ENCODE assay signal across 1 cellular context in genomic region chr5:121757753-121758152, GRCh38.
A peak's percentile ranks its signal among the peaks of the same experiment; 100 is the strongest.
TF ChIP-seq lines count a peak whose summit lies in the region.

No MANE protein-coding gene starts in this region.

TF ChIP-seq in K562, 482 proteins besides CTCF, POLR2A, EP300 and RAD21 (continued from another document):
- TF ChIP-seq ZBTB11 (CRISPR knock-in tag; IDR thresholded peaks at IDR 0.05) (no peak), MAFG (tag; conservative IDR thresholded peaks at IDR 0.05) (peak; percentile 68), ZNF224 (CRISPR knock-in tag; IDR thresholded peaks at IDR 0.05) (no peak), GATA2 (CRISPR knock-in tag; IDR thresholded peaks at IDR 0.05) (no peak), ZNF316 (IDR thresholded peaks at IDR 0.05) (peak; percentile 78), MTA2 (IDR thresholded peaks at IDR 0.05; ENCODE audit: low read depth) (no peak), HEY1 (CRISPR knock-in tag; IDR thresholded peaks at IDR 0.05; ENCODE audit: borderline replicate concordance) (no peak), JUNB (CRISPR knock-in tag; conservative IDR thresholded peaks at IDR 0.05) (no peak), ESRRA (IDR thresholded peaks at IDR 0.05; ENCODE audit: borderline replicate concordance, low read depth) (no peak), GATAD2A (IDR thresholded peaks at IDR 0.05) (no peak), PCBP1 (IDR thresholded peaks at IDR 0.05; ENCODE audit: low read depth, low read length, poor library complexity, severe bottlenecking) (no peak), NFXL1 (CRISPR knock-in tag; IDR thresholded peaks at IDR 0.05) (no peak), CBFA2T2 (conservative IDR thresholded peaks at IDR 0.05) (no peak), CHCHD3 (CRISPR knock-in tag; IDR thresholded peaks at IDR 0.05) (no peak), ZNF280A (IDR thresholded peaks at IDR 0.05; ENCODE audit: low read depth, partially characterized antibody) (no peak), ZNF778 (CRISPR knock-in tag; IDR thresholded peaks at IDR 0.05) (no peak), CEBPB (tag; IDR thresholded peaks at IDR 0.05) (no peak), CHAMP1 (IDR thresholded peaks at IDR 0.05) (no peak), NR2C1 (IDR thresholded peaks at IDR 0.05) (no peak), NR2C1 (tag; IDR thresholded peaks at IDR 0.05) (no peak), ELF4 (CRISPR knock-in tag; IDR thresholded peaks at IDR 0.05) (no peak), CBX2 (IDR thresholded peaks at IDR 0.05; ENCODE audit: insufficient read depth, low read length, poor library complexity, severe bottlenecking) (no peak), NFE2 (IDR thresholded peaks at IDR 0.05; ENCODE audit: low read depth) (peak; percentile 31; the same call in 1 of the 2 replicates), POLR2H (tag; IDR thresholded peaks at IDR 0.05; ENCODE audit: low read depth) (no peak)
- TF ChIP-seq, protein P1, sequence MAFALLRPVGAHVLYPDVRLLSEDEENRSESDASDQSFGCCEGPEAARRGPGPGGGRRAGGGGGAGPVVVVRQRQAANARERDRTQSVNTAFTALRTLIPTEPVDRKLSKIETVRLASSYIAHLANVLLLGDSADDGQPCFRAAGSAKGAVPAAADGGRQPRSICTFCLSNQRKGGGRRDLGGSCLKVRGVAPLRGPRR (CRISPR knock-in tag; IDR thresholded peaks at IDR 0.05): no peak
- TF ChIP-seq, protein P2, sequence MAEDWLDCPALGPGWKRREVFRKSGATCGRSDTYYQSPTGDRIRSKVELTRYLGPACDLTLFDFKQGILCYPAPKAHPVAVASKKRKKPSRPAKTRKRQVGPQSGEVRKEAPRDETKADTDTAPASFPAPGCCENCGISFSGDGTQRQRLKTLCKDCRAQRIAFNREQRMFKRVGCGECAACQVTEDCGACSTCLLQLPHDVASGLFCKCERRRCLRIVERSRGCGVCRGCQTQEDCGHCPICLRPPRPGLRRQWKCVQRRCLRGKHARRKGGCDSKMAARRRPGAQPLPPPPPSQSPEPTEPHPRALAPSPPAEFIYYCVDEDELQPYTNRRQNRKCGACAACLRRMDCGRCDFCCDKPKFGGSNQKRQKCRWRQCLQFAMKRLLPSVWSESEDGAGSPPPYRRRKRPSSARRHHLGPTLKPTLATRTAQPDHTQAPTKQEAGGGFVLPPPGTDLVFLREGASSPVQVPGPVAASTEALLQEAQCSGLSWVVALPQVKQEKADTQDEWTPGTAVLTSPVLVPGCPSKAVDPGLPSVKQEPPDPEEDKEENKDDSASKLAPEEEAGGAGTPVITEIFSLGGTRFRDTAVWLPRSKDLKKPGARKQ (CRISPR knock-in tag; IDR thresholded peaks at IDR 0.05): no peak
